Comparison of ENCODE assay signal across 3 cellular contexts in genomic region chrX:153110735-153111134, GRCh38. TPM values are rescaled to one million over a fixed set of nuclear protein-coding genes. Genes with fewer than 3 reads are reported as not detected.
"Had no signal": no experiment of that assay in that cellular context is flagged by ENCODE, and none has a peak within 500 bp of the region (broad histone marks: within the 10 kb centered on the region; RNA-seq: fewer than 3 reads in every experiment).

No MANE protein-coding gene starts in this region.

RNA-seq across cellular contexts. Expression of gene PNMA6A, which starts 38.5 kb away (rescaled TPM):
- polyA plus RNA-seq: immature natural killer cell had no signal

RNA-seq across cellular contexts. Expression of gene PNMA3, which starts 54.5 kb away (rescaled TPM):
- total RNA-seq: lung microvascular endothelial cell had no signal
- polyA plus RNA-seq: keratinocyte had no signal
